In the genomic region with DNA sequence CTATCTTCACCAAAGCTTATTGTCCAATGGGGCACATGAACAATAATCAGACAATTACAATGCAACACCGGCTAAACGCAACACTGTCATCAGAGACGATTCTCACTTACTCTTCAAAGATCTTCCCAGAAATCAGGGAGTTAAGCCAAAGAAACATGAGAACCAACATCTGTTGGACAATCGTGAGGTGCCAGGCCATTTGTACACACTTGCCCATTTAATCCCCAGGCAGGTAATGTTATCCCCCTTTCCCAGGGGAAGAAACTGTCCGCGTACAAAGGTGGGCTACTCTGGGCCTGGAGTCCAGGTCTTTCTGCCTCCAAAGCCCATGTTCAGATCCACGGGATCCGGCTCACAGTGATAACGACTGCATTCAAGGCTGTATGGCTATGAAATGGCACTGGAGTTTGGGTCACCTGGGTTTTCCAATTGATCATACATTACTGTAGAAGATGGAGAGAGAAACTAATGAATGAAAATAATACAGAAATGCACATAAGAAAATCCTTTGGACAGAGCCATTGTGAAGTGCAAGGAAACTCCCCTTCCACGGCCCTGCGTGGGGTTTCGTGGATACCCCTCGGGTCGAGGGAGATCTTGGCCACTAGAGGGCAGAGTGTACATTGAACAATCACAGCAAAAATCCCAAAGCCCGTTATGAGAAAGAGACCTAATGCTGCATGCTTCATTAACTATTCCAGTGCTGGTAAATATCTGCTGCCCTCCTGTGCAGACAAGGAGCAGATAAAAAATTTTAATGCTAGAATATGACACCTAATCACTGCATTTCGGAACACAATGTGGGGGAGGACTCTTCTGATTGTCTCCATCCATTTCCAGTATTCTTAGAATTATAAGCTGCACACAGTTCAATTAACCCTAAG, we compare ENCODE assay signal across 1 cellular context.
TF ChIP-seq lines count a peak whose summit lies in the region.

No MANE protein-coding gene starts in this region.

TF ChIP-seq in HepG2, 621 proteins besides CTCF, POLR2A, EP300 and RAD21 (continued from another document and continues in another):
- TF ChIP-seq ISX (CRISPR knock-in tag; conservative IDR thresholded peaks at IDR 0.05) (no peak), ZNF350 (CRISPR knock-in tag; IDR thresholded peaks at IDR 0.05; ENCODE audit: borderline replicate concordance, low read depth) (no peak), ZBTB33 (CRISPR knock-in tag; IDR thresholded peaks at IDR 0.05) (no peak), ZNF124 (CRISPR knock-in tag; IDR thresholded peaks at IDR 0.05) (no peak), CBX5 (CRISPR knock-in tag; IDR thresholded peaks at IDR 0.05; ENCODE audit: borderline replicate concordance) (peak; percentile 52; the same call in 1 of the 2 replicates), ZNF30 (CRISPR knock-in tag; IDR thresholded peaks at IDR 0.05) (no peak), ZKSCAN5 (CRISPR knock-in tag; IDR thresholded peaks at IDR 0.05) (no peak), KAT8 (CRISPR knock-in tag; IDR thresholded peaks at IDR 0.05) (0 out of 2 replicates have a peak, but pooled peaks have one; percentile 41), ZNF574 (CRISPR knock-in tag; IDR thresholded peaks at IDR 0.05) (0 out of 2 replicates have a peak, but pooled peaks have one; percentile 31), ZNF24 (IDR thresholded peaks at IDR 0.05) (peak; percentile 26; the same call in 1 of the 2 replicates), NR2F1 (CRISPR knock-in tag; IDR thresholded peaks at IDR 0.05) (0 out of 4 replicates have a peak, but pooled peaks of 1 of the 2 experiments have one; percentile 12), ZNF580 (CRISPR knock-in tag; IDR thresholded peaks at IDR 0.05; ENCODE audit: borderline replicate concordance, low read depth) (0 out of 2 replicates have a peak, but pooled peaks have one; percentile 81), ZNF510 (CRISPR knock-in tag; IDR thresholded peaks at IDR 0.05; ENCODE audit: low read depth) (no peak), KAT7 (CRISPR knock-in tag; IDR thresholded peaks at IDR 0.05; ENCODE audit: borderline replicate concordance) (no peak), ZNF644 (CRISPR knock-in tag; IDR thresholded peaks at IDR 0.05; ENCODE audit: low read depth) (no peak), RCOR2 (CRISPR knock-in tag; IDR thresholded peaks at IDR 0.05) (no peak), BATF2 (CRISPR knock-in tag; IDR thresholded peaks at IDR 0.05) (no peak), HOXA7 (CRISPR knock-in tag; IDR thresholded peaks at IDR 0.05) (no peak), IRF9 (CRISPR knock-in tag; IDR thresholded peaks at IDR 0.05; ENCODE audit: borderline replicate concordance) (no peak), ZNF766 (CRISPR knock-in tag; IDR thresholded peaks at IDR 0.05; ENCODE audit: borderline replicate concordance) (no peak), POGK (CRISPR knock-in tag; conservative IDR thresholded peaks at IDR 0.05) (no peak), ETV5 (CRISPR knock-in tag; IDR thresholded peaks at IDR 0.05; ENCODE audit: borderline replicate concordance) (no peak), U2AF2 (IDR thresholded peaks at IDR 0.05; ENCODE audit: low read depth, low read length) (no peak), PAX8 (CRISPR knock-in tag; IDR thresholded peaks at IDR 0.05; ENCODE audit: borderline replicate concordance) (no peak), KDM5A (IDR thresholded peaks at IDR 0.05; ENCODE audit: borderline replicate concordance, low read length) (no peak), ZNF563 (CRISPR knock-in tag; IDR thresholded peaks at IDR 0.05) (no peak), IRF1 (CRISPR knock-in tag; IDR thresholded peaks at IDR 0.05; ENCODE audit: low read depth) (no peak), RELA (CRISPR knock-in tag; IDR thresholded peaks at IDR 0.05) (no peak), ZNF549 (CRISPR knock-in tag; IDR thresholded peaks at IDR 0.05) (no peak), CENPX (CRISPR knock-in tag; IDR thresholded peaks at IDR 0.05) (no peak), ZFP41 (CRISPR knock-in tag; IDR thresholded peaks at IDR 0.05; ENCODE audit: borderline replicate concordance) (no peak), ISL2 (CRISPR knock-in tag; IDR thresholded peaks at IDR 0.05) (no peak), ZNF75D (CRISPR knock-in tag; IDR thresholded peaks at IDR 0.05; ENCODE audit: borderline replicate concordance) (no peak), ELF4 (CRISPR knock-in tag; IDR thresholded peaks at IDR 0.05; ENCODE audit: borderline replicate concordance) (no peak), ZNF777 (CRISPR knock-in tag; IDR thresholded peaks at IDR 0.05) (no peak), TFDP2 (CRISPR knock-in tag; IDR thresholded peaks at IDR 0.05) (no peak), SP140L (CRISPR knock-in tag; IDR thresholded peaks at IDR 0.05; ENCODE audit: borderline replicate concordance) (no peak), ZNF816 (CRISPR knock-in tag; IDR thresholded peaks at IDR 0.05; ENCODE audit: borderline replicate concordance) (no peak), ZNF546 (CRISPR knock-in tag; conservative IDR thresholded peaks at IDR 0.05) (no peak), IKZF5 (CRISPR knock-in tag; IDR thresholded peaks at IDR 0.05) (peak; percentile 50; the same call in 1 of the 2 replicates)
- TF ChIP-seq, protein P1, sequence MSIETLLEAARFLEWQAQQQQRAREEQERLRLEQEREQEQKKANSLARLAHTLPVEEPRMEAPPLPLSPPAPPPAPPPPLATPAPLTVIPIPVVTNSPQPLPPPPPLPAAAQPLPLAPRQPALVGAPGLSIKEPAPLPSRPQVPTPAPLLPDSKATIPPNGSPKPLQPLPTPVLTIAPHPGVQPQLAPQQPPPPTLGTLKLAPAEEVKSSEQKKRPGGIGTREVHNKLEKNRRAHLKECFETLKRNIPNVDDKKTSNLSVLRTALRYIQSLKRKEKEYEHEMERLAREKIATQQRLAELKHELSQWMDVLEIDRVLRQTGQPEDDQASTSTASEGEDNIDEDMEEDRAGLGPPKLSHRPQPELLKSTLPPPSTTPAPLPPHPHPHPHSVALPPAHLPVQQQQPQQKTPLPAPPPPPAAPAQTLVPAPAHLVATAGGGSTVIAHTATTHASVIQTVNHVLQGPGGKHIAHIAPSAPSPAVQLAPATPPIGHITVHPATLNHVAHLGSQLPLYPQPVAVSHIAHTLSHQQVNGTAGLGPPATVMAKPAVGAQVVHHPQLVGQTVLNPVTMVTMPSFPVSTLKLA (IDR thresholded peaks at IDR 0.05), result no peak
- TF ChIP-seq, protein P2, sequence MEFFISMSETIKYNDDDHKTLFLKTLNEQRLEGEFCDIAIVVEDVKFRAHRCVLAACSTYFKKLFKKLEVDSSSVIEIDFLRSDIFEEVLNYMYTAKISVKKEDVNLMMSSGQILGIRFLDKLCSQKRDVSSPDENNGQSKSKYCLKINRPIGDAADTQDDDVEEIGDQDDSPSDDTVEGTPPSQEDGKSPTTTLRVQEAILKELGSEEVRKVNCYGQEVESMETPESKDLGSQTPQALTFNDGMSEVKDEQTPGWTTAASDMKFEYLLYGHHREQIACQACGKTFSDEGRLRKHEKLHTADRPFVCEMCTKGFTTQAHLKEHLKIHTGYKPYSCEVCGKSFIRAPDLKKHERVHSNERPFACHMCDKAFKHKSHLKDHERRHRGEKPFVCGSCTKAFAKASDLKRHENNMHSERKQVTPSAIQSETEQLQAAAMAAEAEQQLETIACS (CRISPR knock-in tag; IDR thresholded peaks at IDR 0.05), result 0 out of 2 replicates have a peak, but pooled peaks have one; percentile 22
